In genomic region chr18:13405305-13406038, GRCh38 we compare ENCODE assay signal across 15 cellular contexts.
DNase-seq lines count a peak whose midpoint lies in the region; ATAC-seq and TF ChIP-seq lines count a peak whose summit lies in the region.
"Had no signal": no experiment of that assay in that cellular context is flagged by ENCODE, and none has a peak within 500 bp of the region (broad histone marks: within the 10 kb centered on the region; RNA-seq: fewer than 3 reads in every experiment).

No MANE protein-coding gene starts in this region.

- no peak overlapping the region for H2BK120ac ChIP-seq in trophoblast cell (ENCODE audit: insufficient read depth, low read length, poor library complexity)

- H3K4ac ChIP-seq in trophoblast cell (ENCODE audit: low read depth, low read length), result no peak overlapping the region

- H3K4me1 ChIP-seq in right cardiac atrium (ENCODE audit: control insufficient read depth, insufficient read depth, low read length) (no peaks in the 10 kb centered on the region), liver (ENCODE audit: control insufficient read depth in 4 of 4, insufficient read depth in 4 of 4, low read length in 3 of 4) (peaks cover 5 to 21% (median 15%) of the 10 kb centered on the region in 4 donors), trophoblast cell (ENCODE audit: control insufficient read depth in 1 of 2, insufficient read depth in 2 of 2, low read length in 2 of 2) (no peaks in the 10 kb centered on the region)
- H3K4me1 ChIP-seq: HAP-1 had no signal

- ATAC-seq in right cardiac atrium (peak; percentile 19 to 28), Right ventricle myocardium inferior (no peak)
- ATAC-seq: CD8-positive, alpha-beta T cell had no signal

- no peak overlapping the region for H3K9ac ChIP-seq in liver (ENCODE audit: low read depth in 1 of 2, low read length in 2 of 2)
- H3K9ac ChIP-seq in trophoblast cell (ENCODE audit: low read length), result no peak overlapping the region

- H3K79me2 ChIP-seq in trophoblast cell (ENCODE audit: control insufficient read depth, insufficient read depth, low read length, poor library complexity), result no peaks in the 10 kb centered on the region

- H2AK5ac ChIP-seq in trophoblast cell (ENCODE audit: low read length), result no peak overlapping the region

- H3K9me3 ChIP-seq in right cardiac atrium (ENCODE audit: control insufficient read depth, low read length) (no peaks in the 10 kb centered on the region), liver (ENCODE audit: control insufficient read depth in 4 of 4, low read length in 3 of 4) (no peaks in the 10 kb centered on the region), trophoblast cell (ENCODE audit: insufficient read depth, low read depth, low read length) (no peaks in the 10 kb centered on the region)
- H3K9me3 ChIP-seq: HAP-1 had no signal

- H3K36me3 ChIP-seq in liver (ENCODE audit: control insufficient read depth in 4 of 4, insufficient read depth in 3 of 4, low read depth in 1 of 4, low read length in 3 of 4), result peaks cover 0 to 2% (median 0%) of the 10 kb centered on the region in 4 donors
- no peaks in the 10 kb centered on the region for H3K36me3 ChIP-seq in trophoblast cell (ENCODE audit: control insufficient read depth in 1 of 2, insufficient read depth in 2 of 2, low read length in 2 of 2)
- H3K36me3 ChIP-seq: HAP-1 had no signal

- H4K8ac ChIP-seq in trophoblast cell (ENCODE audit: low read depth, low read length), result no peak overlapping the region

- H3K27me3 ChIP-seq in right cardiac atrium (ENCODE audit: control insufficient read depth, insufficient read depth), result no peaks in the 10 kb centered on the region
- H3K27me3 ChIP-seq in liver (ENCODE audit: control insufficient read depth in 4 of 4, insufficient read depth in 4 of 4, low read length in 3 of 4), result no peaks in the 10 kb centered on the region
- H3K27me3 ChIP-seq in trophoblast cell (ENCODE audit: insufficient read depth, low read length), result no peaks in the 10 kb centered on the region

- TF ChIP-seq RAD21 in liver (IDR thresholded peaks at IDR 0.05), result no peak

- DNase-seq in activated CD8-positive, alpha-beta memory T cell treated with anti-CD3 and anti-CD28 coated beads for 24 hours, result peak; percentile 28
- no peak for DNase-seq in activated CD8-positive, alpha-beta memory T cell treated with anti-CD3 and anti-CD28 coated beads, Interleukin-2, amount 50 U/mL, for 4 hours
- no peak for DNase-seq in right cardiac atrium
- no peak for DNase-seq in Right ventricle myocardium inferior (ENCODE audit: missing footprints)
- no peak for DNase-seq in NCI-H226
- DNase-seq in trophoblast cell, result no peak
- DNase-seq in OCI-M2 (lab: John Stamatoyannopoulos, UW; ENCODE audit: unreplicated experiment), result no peak
- DNase-seq: COR-L47, DMS153, DMS79 treated with DMSO at 0.1 percent for 48 hours, GDM1 had no signal

- no peak overlapping the region for H2BK5ac ChIP-seq in trophoblast cell (ENCODE audit: low read depth, low read length, poor library complexity)

- H3K27ac ChIP-seq in right cardiac atrium (ENCODE audit: low read length) (no peak overlapping the region), liver (ENCODE audit: low read depth in 1 of 2, low read length in 2 of 2) (peak overlapping the region in 1 of 2 donors; percentile 5), trophoblast cell (ENCODE audit: low read depth, low read length) (no peak overlapping the region)
- H3K27ac ChIP-seq: 22Rv1 had no signal

- 89% methylated on average over 17 of the region's 17 CpGs for WGBS in right cardiac atrium
- WGBS in liver, result 91% methylated on average over 17 of the region's 17 CpGs
- WGBS in trophoblast cell (ENCODE audit: extremely low coverage, insufficient coverage, insufficient read length), result no CpG with 5 or more reads among the region's 17 CpGs

- H3K14ac ChIP-seq in trophoblast cell (ENCODE audit: low read length), result no peak overlapping the region

- H4K12ac ChIP-seq in trophoblast cell (ENCODE audit: low read depth, low read length), result no peak overlapping the region

- H3K4me3 ChIP-seq in right cardiac atrium (ENCODE audit: low read length), result no peak overlapping the region
- no peak overlapping the region for H3K4me3 ChIP-seq in liver (ENCODE audit: low read depth in 1 of 3, low read length in 3 of 3)
- H3K4me3 ChIP-seq in trophoblast cell (ENCODE audit: low read depth, low read length), result no peak overlapping the region
- H3K4me3 ChIP-seq: HAP-1 had no signal

- H3K18ac ChIP-seq in trophoblast cell (ENCODE audit: low read length), result no peak overlapping the region

- no peak overlapping the region for H2AFZ ChIP-seq in trophoblast cell (ENCODE audit: insufficient read depth, low read length, poor library complexity)

- H4K91ac ChIP-seq in trophoblast cell (ENCODE audit: low read depth, low read length), result no peak overlapping the region

- intact Hi-C loops in right cardiac atrium (cut with DNase I), result no loop called here
- intact Hi-C loops in Right ventricle myocardium inferior (cut with DNase I), result no loop called here

- no peak overlapping the region for H3K23ac ChIP-seq in trophoblast cell (ENCODE audit: low read length)

- no peaks in the 10 kb centered on the region for H3K79me1 ChIP-seq in trophoblast cell (ENCODE audit: low read length)

- TF ChIP-seq CTCF in liver (IDR thresholded peaks at IDR 0.05; ENCODE audit: low read depth, low read length, missing input control), result no peak

- no peak overlapping the region for H2BK12ac ChIP-seq in trophoblast cell (ENCODE audit: low read length)

- no peak overlapping the region for H3K4me2 ChIP-seq in trophoblast cell (ENCODE audit: low read length)

TF ChIP-seq in liver, 16 proteins besides CTCF, POLR2A, EP300 and RAD21:
- no peak for TF ChIP-seq MAX (IDR thresholded peaks at IDR 0.05)
- TF ChIP-seq HNF4A (conservative IDR thresholded peaks at IDR 0.05), result peak; percentile 41 to 45
